ENCODE assay signal across 26 cellular contexts in the genomic region with DNA sequence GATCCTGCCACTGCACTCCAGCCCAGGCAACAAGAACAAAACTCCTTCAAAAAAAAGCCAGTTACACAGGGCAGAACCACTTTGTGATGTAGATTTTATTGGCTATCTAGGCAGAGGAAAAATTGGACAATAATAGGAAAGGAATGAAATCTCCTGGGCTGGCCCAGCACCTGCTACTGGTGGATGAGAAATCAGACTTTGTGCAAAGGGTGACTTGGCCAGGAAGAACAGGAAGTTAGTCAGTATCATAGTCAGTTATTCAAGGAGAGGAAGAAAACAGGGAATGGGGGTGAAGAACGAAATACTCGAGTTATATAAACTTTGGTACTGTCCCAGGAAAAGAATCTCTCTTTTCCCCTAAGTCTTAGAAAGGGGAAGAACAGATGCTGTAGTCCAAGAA. TPM values are rescaled to one million over a fixed set of nuclear protein-coding genes. Genes with fewer than 3 reads are reported as not detected.
DNase-seq lines count a peak whose midpoint lies in the region; ATAC-seq, FAIRE-seq and TF ChIP-seq lines count a peak whose summit lies in the region.
"Had no signal": no experiment of that assay in that cellular context is flagged by ENCODE, and none has a peak within 500 bp of the region (broad histone marks: within the 10 kb centered on the region; RNA-seq: fewer than 3 reads in every experiment).

No MANE protein-coding gene starts in this region.

- H4K12ac ChIP-seq in trophoblast cell (ENCODE audit: low read depth, low read length) = no peak overlapping the region

- no peak overlapping the region for H3K4ac ChIP-seq in trophoblast cell (ENCODE audit: low read depth, low read length)

- no peak overlapping the region for H3K27ac ChIP-seq in endothelial cell of umbilical vein (ENCODE audit: insufficient read depth, low read depth, low read length)
- no peak overlapping the region for H3K27ac ChIP-seq in trophoblast cell (ENCODE audit: low read depth, low read length)
- H3K27ac ChIP-seq: breast epithelium, colonic mucosa, neutrophil, prostate gland had no signal

- ATAC-seq in activated naive CD4-positive, alpha-beta T cell treated with anti-CD3 and anti-CD28 coated beads, Interleukin-2, amount 50 U/mL, for 72 hours = no peak
- ATAC-seq in Right ventricle myocardium inferior = no peak
- ATAC-seq: activated CD8-positive, alpha-beta T cell treated with anti-CD3 and anti-CD28 coated beads for 36 hours; effector memory CD8-positive, alpha-beta T cell; HepG2 had no signal

- H3K36me3 Mint-ChIP-seq in neural crest cell (ENCODE audit: low read depth) = no peaks in the 10 kb centered on the region
- peaks cover 8 to 14% of the 10 kb centered on the region in 2 donors for H3K36me3 Mint-ChIP-seq in activated naive CD4-positive, alpha-beta T cell treated with anti-CD3 and anti-CD28 coated beads, Interleukin-2, amount 50 U/mL, for 72 hours
- H3K36me3 Mint-ChIP-seq: type B pancreatic cell had no signal

- peaks cover 5% of the 10 kb centered on the region for H3K27me3 Mint-ChIP-seq in neural crest cell (ENCODE audit: low read depth)
- H3K27me3 Mint-ChIP-seq: activated CD8-positive, alpha-beta T cell treated with anti-CD3 and anti-CD28 coated beads for 36 hours; effector memory CD8-positive, alpha-beta T cell; type B pancreatic cell had no signal

- H3K9me3 ChIP-seq in endothelial cell of umbilical vein (replicated peaks; ENCODE audit: control insufficient read depth, insufficient read depth, low read length) (no peaks in the 10 kb centered on the region), trophoblast cell (ENCODE audit: insufficient read depth, low read depth, low read length) (no peaks in the 10 kb centered on the region)
- H3K9me3 ChIP-seq: breast epithelium, colonic mucosa, neutrophil, prostate gland had no signal

- no peak overlapping the region for H2BK5ac ChIP-seq in trophoblast cell (ENCODE audit: low read depth, low read length, poor library complexity)

- H2AFZ ChIP-seq in endothelial cell of umbilical vein (ENCODE audit: low read depth, low read length) = peak overlapping the region; percentile 62
- no peak overlapping the region for H2AFZ ChIP-seq in trophoblast cell (ENCODE audit: insufficient read depth, low read length, poor library complexity)

- H3K9ac ChIP-seq in endothelial cell of umbilical vein (replicated peaks; ENCODE audit: extremely low read depth, insufficient read depth, low read length) = no peak overlapping the region
- no peak overlapping the region for H3K9ac ChIP-seq in trophoblast cell (ENCODE audit: low read length)

- H3K27ac Mint-ChIP-seq in neural crest cell (ENCODE audit: unreplicated experiment) = no peak overlapping the region
- no peak overlapping the region for H3K27ac Mint-ChIP-seq in activated naive CD4-positive, alpha-beta T cell treated with anti-CD3 and anti-CD28 coated beads, Interleukin-2, amount 50 U/mL, for 72 hours
- H3K27ac Mint-ChIP-seq: activated CD8-positive, alpha-beta T cell treated with anti-CD3 and anti-CD28 coated beads for 36 hours; effector memory CD8-positive, alpha-beta T cell; type B pancreatic cell had no signal

- dilution Hi-C loops in endothelial cell of umbilical vein (cut with MboI; ENCODE audit: extremely low pct_ligation_motif_present, low sequenced_read_pairs) = no loop called here

- no peaks in the 10 kb centered on the region for H3K9me3 Mint-ChIP-seq in neural crest cell
- H3K9me3 Mint-ChIP-seq in activated naive CD4-positive, alpha-beta T cell treated with anti-CD3 and anti-CD28 coated beads, Interleukin-2, amount 50 U/mL, for 72 hours = peaks cover 0 to 7% of the 10 kb centered on the region in 2 donors
- H3K9me3 Mint-ChIP-seq: CD8-positive, alpha-beta memory T cell; effector memory CD8-positive, alpha-beta T cell; type B pancreatic cell had no signal

- TF ChIP-seq POLR2A in endothelial cell of umbilical vein (IDR thresholded peaks at IDR 0.05; ENCODE audit: low read depth, low read length) = no peak

- no peaks in the 10 kb centered on the region for H3K9me1 ChIP-seq in endothelial cell of umbilical vein (replicated peaks; ENCODE audit: control insufficient read depth, extremely low read depth, insufficient read depth, low read length)

- no peak overlapping the region for H2AK5ac ChIP-seq in trophoblast cell (ENCODE audit: low read length)

- H3K4me3 ChIP-seq in endothelial cell of umbilical vein (replicated peaks in 1 of 3; ENCODE audit: insufficient read depth in 1 of 3, low read depth in 1 of 3, low read length in 3 of 3) = peak overlapping the region in 1 of 3 experiments; percentile 13
- H3K4me3 ChIP-seq in trophoblast cell (ENCODE audit: low read depth, low read length) = no peak overlapping the region
- H3K4me3 ChIP-seq: breast epithelium, colonic mucosa, prostate gland had no signal

- H3K4me3 Mint-ChIP-seq in neural crest cell = peak overlapping the region; percentile 22
- H3K4me3 Mint-ChIP-seq: activated CD8-positive, alpha-beta T cell treated with anti-CD3 and anti-CD28 coated beads for 36 hours; CD8-positive, alpha-beta memory T cell; effector memory CD8-positive, alpha-beta T cell; type B pancreatic cell had no signal

- peaks cover 7% of the 10 kb centered on the region for H3K79me1 ChIP-seq in trophoblast cell (ENCODE audit: low read length)

- no peak for TF ChIP-seq CTCF in endothelial cell of umbilical vein (IDR thresholded peaks at IDR 0.05; ENCODE audit: extremely low read depth in 1 of 2, insufficient read depth in 1 of 2, low read depth in 1 of 2, low read length in 2 of 2)
- no peak for TF ChIP-seq CTCF in neural crest cell (conservative IDR thresholded peaks at IDR 0.05)

- H3K4me2 ChIP-seq in endothelial cell of umbilical vein (ENCODE audit: insufficient read depth, low read length) = peak overlapping the region; percentile 24
- no peak overlapping the region for H3K4me2 ChIP-seq in trophoblast cell (ENCODE audit: low read length)

- no peak overlapping the region for H4K91ac ChIP-seq in trophoblast cell (ENCODE audit: low read depth, low read length)

- H3K4me1 ChIP-seq in endothelial cell of umbilical vein (ENCODE audit: control insufficient read depth, extremely low read depth, insufficient read depth, low read length) = peaks cover 16% of the 10 kb centered on the region
- H3K4me1 ChIP-seq in trophoblast cell (ENCODE audit: control insufficient read depth in 1 of 2, insufficient read depth in 2 of 2, low read length in 2 of 2) = no peaks in the 10 kb centered on the region
- H3K4me1 ChIP-seq: breast epithelium, colonic mucosa had no signal

- BruUV-seq in endothelial cell of umbilical vein (replicated peaks; lab: Mats Ljungman, UMichigan) = no TSS peak

- no peak overlapping the region for H2BK12ac ChIP-seq in trophoblast cell (ENCODE audit: low read length)

- H4K8ac ChIP-seq in trophoblast cell (ENCODE audit: low read depth, low read length) = no peak overlapping the region

- CTCF ChIA-PET in endothelial cell of umbilical vein (lab: Charles Lee) = interaction anchor here (0.6 kb wide), 1 partner anchor 97 kb away, joined by 4 read pairs; no protein-coding TSS in a partner anchor

- no peaks in the 10 kb centered on the region for H3K36me3 ChIP-seq in endothelial cell of umbilical vein (ENCODE audit: control insufficient read depth in 2 of 2, extremely low read depth in 1 of 2, insufficient read depth in 2 of 2, low read length in 2 of 2)
- H3K36me3 ChIP-seq in trophoblast cell (ENCODE audit: control insufficient read depth in 1 of 2, insufficient read depth in 2 of 2, low read length in 2 of 2) = no peaks in the 10 kb centered on the region
- H3K36me3 ChIP-seq: breast epithelium, colonic mucosa, neutrophil, prostate gland had no signal

- DNase-seq in GM04503 (ENCODE audit: low read depth) (peak; percentile 2), NCI-H226 (peak; percentile 60), endothelial cell of umbilical vein (ENCODE audit: low read depth, low spot score) (peak; percentile 58), neural crest cell (ENCODE audit: low read depth, low spot score) (no peak), trophoblast cell (no peak), NCI-H1436 treated with DMSO at 0.1 percent for 48 hours (lab: John Stamatoyannopoulos, UW) (no peak), Right ventricle myocardium inferior (ENCODE audit: missing footprints) (no peak)
- DNase-seq in activated naive CD4-positive, alpha-beta T cell treated with anti-CD3 and anti-CD28 coated beads, Interleukin-2, amount 50 U/mL, for 72 hours (ENCODE audit: low spot score in 2 of 2) = no peak
- DNase-seq: activated CD8-positive, alpha-beta T cell treated with anti-CD3 and anti-CD28 coated beads for 36 hours; activated effector memory CD4-positive, alpha-beta T cell treated with Interleukin-2 at 50 U/mL for 16 hours; AML-193; CD8-positive, alpha-beta memory T cell; colonic mucosa; effector memory CD8-positive, alpha-beta T cell; H7; mesenchymal stem cell; NCI-H1105 treated with DMSO at 0.1 percent for 48 hours; NCI-H2029 treated with DMSO at 0.1 percent for 48 hours; NCI-H2227 treated with DMSO at 0.1 percent for 48 hours; NCI-H774; SHP77 had no signal

- no peak overlapping the region for H3K23ac ChIP-seq in trophoblast cell (ENCODE audit: low read length)

- no peak overlapping the region for H3K18ac ChIP-seq in trophoblast cell (ENCODE audit: low read length)

- WGBS in trophoblast cell (ENCODE audit: extremely low coverage, insufficient coverage, insufficient read length) = no CpG with 5 or more reads among the region's 2 CpGs

- H3K27me3 ChIP-seq in endothelial cell of umbilical vein (ENCODE audit: control insufficient read depth in 2 of 2, insufficient read depth in 2 of 2, low read length in 2 of 2) (no peaks in the 10 kb centered on the region), trophoblast cell (ENCODE audit: insufficient read depth, low read length) (no peaks in the 10 kb centered on the region)
- H3K27me3 ChIP-seq: breast epithelium, colonic mucosa had no signal

- no peaks in the 10 kb centered on the region for H3K4me1 Mint-ChIP-seq in neural crest cell

- no peaks in the 10 kb centered on the region for H4K20me1 ChIP-seq in endothelial cell of umbilical vein (replicated peaks; ENCODE audit: control insufficient read depth, extremely low read depth, insufficient read depth, low read length)

- H3K79me2 ChIP-seq in endothelial cell of umbilical vein (ENCODE audit: control insufficient read depth, insufficient read depth, low read length) (peaks cover 3% of the 10 kb centered on the region), trophoblast cell (ENCODE audit: control insufficient read depth, insufficient read depth, low read length, poor library complexity) (peaks cover 6% of the 10 kb centered on the region)

- no peak overlapping the region for H2BK120ac ChIP-seq in trophoblast cell (ENCODE audit: insufficient read depth, low read length, poor library complexity)

- no peak overlapping the region for H3K14ac ChIP-seq in trophoblast cell (ENCODE audit: low read length)

- FAIRE-seq in endothelial cell of umbilical vein (lab: Jason Lieb, UNC) = peak; percentile 97
- FAIRE-seq: HepG2 had no signal

- POLR2A ChIA-PET in endothelial cell of umbilical vein (lab: Charles Lee) = no interaction called here

- intact Hi-C loops in endothelial cell of umbilical vein (cut with micrococcal nuclease) = no loop called here
- intact Hi-C loops in Right ventricle myocardium inferior (cut with DNase I) = no loop called here

RNA-seq across cellular contexts. Expression of gene SPTBN2, which starts 11.0 kb away (rescaled TPM):
- total RNA-seq in endothelial cell of umbilical vein = 18.7 and 19.8 TPM in 2 replicates
- 3.8 and 3.9 TPM in 2 replicates for polyA plus RNA-seq in endothelial cell of umbilical vein
- 4.9 and 5.0 TPM in 2 replicates for polyA plus RNA-seq in endothelial cell of umbilical vein (2011; cell fraction: cytosol; rRNA removed)
- polyA plus RNA-seq in endothelial cell of umbilical vein (2011; cell fraction: nucleus; rRNA removed) = 21.7 and 29.0 TPM in 2 replicates
- 15.1 and 17.2 TPM in 2 replicates for polyA plus RNA-seq in endothelial cell of umbilical vein (2012)
- 6.6 and 13.0 TPM in 2 replicates for polyA minus RNA-seq in endothelial cell of umbilical vein
- polyA minus RNA-seq in endothelial cell of umbilical vein (2011; cell fraction: cytosol; rRNA and poly(A)+ RNA removed) = 62.1 TPM
- polyA minus RNA-seq in endothelial cell of umbilical vein (2011; cell fraction: nucleus; rRNA and poly(A)+ RNA removed) = 6.7 and 9.9 TPM in 2 replicates
- 34.1 and 43.6 TPM in 2 replicates for total RNA-seq in neural crest cell
- 7.6 and 8.6 TPM in 2 replicates for polyA plus RNA-seq in trophoblast cell (2013)
- 1 to 10 TPM; 1.4 to 1.8 TPM for total RNA-seq in activated naive CD4-positive, alpha-beta T cell treated with anti-CD3 and anti-CD28 coated beads, Interleukin-2, amount 50 U/mL, for 72 hours
- total RNA-seq in Right ventricle myocardium inferior = 0.95 TPM
- polyA plus RNA-seq: CD8-positive, alpha-beta memory T cell had no signal

Comparison
In these comparisons a context has a peak if more than half of its experiments do, and no peak if none do; other contexts are left out.
1. DNase-seq: peak in GM04503 (single experiment), NCI-H226 (single experiment) and endothelial cell of umbilical vein (single experiment); none in neural crest cell (single experiment), trophoblast cell (0 of 2), NCI-H1436 treated with DMSO at 0.1 percent for 48 hours (single experiment), activated naive CD4-positive, alpha-beta T cell treated with anti-CD3 and anti-CD28 coated beads, Interleukin-2, amount 50 U/mL, for 72 hours (0 of 2) and Right ventricle myocardium inferior (single experiment).